Comparison of ENCODE assay signal across 35 cellular contexts in the genomic region with DNA sequence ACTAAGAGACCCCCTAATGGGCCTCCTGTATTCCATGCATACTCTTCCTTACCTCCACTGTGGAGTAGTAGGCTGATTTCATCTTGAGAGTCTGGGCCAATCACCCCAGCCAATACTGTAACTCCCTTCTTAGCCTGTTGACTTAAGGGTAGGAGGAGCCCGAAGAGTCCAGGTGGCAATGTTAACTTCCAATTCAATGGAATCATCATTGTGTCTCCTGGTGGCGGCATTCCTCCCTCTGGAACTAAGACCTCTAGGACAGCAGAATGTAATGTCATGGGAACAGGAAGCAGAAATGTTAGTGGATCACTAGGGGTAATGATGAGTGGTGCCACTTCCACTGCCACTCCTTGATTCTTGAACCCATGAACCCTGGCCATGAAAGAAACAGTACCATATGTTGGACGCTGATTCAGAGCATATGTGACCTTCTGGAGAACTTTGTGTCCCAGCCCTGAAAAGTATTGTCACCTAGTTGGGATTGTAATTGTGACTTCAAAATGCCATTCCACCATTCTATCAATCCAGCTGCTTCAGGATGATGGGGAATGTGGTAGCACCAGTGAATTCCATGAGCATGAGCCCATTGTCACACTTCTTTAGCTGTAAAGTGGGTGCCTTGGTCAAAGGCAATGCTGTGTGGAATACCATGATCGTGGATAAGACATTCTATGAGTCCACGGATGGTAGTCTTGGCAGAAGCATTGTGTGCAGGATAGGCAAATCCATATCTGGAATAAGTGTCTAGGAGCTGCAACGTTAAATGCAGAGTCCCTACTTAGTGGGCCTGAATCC.
"Had no signal": no experiment of that assay in that cellular context is flagged by ENCODE, and none has a peak within 500 bp of the region (broad histone marks: within the 10 kb centered on the region; RNA-seq: fewer than 3 reads in every experiment).

No MANE protein-coding gene starts in this region.

- H3K4me3 ChIP-seq: MG63 had no signal

- H3K36me3 ChIP-seq: MG63 had no signal

- DNase-seq: Karpas-422, Kasumi-1, MG63, MM.1S, MV-4-11, NCI-H1048, NCI-H1092, NCI-H1092 treated with DMSO at 0.1 percent for 48 hours, NCI-H1105, NCI-H1105 treated with DMSO at 0.1 percent for 48 hours, NCI-H1417, NCI-H1417 treated with DMSO at 0.1 percent for 48 hours, NCI-H1436, NCI-H1436 treated with DMSO at 0.1 percent for 48 hours, NCI-H146, NCI-H1694, NCI-H1694 treated with DMSO at 0.1 percent for 48 hours, NCI-H187, NCI-H187 treated with DMSO at 0.1 percent for 48 hours, NCI-H1930, NCI-H2029, NCI-H2029 treated with DMSO at 0.1 percent for 48 hours, NCI-H2081, NCI-H2081 treated with DMSO at 0.1 percent for 48 hours, NCI-H2107, NCI-H2171, NCI-H2171 treated with DMSO at 0.1 percent for 48 hours, NCI-H2227 treated with DMSO at 0.1 percent for 48 hours, NCI-H226, NCI-H345, NCI-H446, NCI-H446 treated with DMSO at 0.1 percent for 48 hours, NCI-H510A, NCI-H510A treated with DMSO at 0.1 percent for 48 hours, NCI-H524 had no signal

- H3K9me3 ChIP-seq: MG63 had no signal

- H3K27me3 ChIP-seq: MG63 had no signal
